1 cellular context compared by ENCODE assay signal in the genomic region with DNA sequence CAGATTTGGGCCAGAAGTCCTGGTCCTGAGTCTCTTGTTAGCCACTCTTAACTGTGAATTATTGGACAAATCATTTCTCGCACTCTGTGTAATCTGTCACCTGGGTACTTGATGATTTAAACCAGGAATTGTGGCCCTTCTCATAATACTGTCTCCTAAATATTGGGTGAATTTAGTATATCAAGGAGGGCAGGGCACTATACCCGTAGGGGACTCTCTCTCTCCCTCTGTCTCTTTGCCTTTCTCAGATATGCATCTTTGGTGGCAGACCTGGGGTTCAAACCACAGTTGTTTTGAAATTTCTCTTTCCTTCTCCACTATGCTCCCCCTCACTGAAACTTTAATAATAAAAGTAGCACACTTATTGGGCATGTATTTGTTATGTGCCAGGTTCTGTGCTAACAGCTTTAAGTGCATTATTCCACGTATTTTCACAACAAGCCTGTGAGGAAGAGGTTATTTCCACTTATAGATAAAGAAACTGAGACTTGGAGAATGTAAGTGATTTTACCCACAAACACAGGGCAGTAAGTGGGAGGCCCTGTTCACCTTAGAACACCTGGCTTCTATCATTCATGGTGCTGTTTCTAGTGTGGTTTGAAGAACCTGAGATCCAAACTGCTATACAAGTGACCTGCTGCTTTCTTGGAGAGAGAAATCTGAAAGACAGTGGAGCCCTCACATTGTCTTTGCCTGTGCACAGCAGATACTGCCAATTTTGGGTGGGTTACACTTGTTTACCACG.
TF ChIP-seq lines count a peak whose summit lies in the region.

No MANE protein-coding gene starts in this region.

TF ChIP-seq in WTC11, 78 proteins besides CTCF, POLR2A, EP300 and RAD21 (continued from another document):
- no peak for TF ChIP-seq USF2 (CRISPR knock-in tag; IDR thresholded peaks at IDR 0.05)
- no peak for TF ChIP-seq NR1H2 (CRISPR knock-in tag; IDR thresholded peaks at IDR 0.05)
- TF ChIP-seq, protein P1, sequence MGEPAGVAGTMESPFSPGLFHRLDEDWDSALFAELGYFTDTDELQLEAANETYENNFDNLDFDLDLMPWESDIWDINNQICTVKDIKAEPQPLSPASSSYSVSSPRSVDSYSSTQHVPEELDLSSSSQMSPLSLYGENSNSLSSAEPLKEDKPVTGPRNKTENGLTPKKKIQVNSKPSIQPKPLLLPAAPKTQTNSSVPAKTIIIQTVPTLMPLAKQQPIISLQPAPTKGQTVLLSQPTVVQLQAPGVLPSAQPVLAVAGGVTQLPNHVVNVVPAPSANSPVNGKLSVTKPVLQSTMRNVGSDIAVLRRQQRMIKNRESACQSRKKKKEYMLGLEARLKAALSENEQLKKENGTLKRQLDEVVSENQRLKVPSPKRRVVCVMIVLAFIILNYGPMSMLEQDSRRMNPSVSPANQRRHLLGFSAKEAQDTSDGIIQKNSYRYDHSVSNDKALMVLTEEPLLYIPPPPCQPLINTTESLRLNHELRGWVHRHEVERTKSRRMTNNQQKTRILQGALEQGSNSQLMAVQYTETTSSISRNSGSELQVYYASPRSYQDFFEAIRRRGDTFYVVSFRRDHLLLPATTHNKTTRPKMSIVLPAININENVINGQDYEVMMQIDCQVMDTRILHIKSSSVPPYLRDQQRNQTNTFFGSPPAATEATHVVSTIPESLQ (CRISPR knock-in tag; IDR thresholded peaks at IDR 0.05): no peak
- no peak for TF ChIP-seq ZNF138 (CRISPR knock-in tag; conservative IDR thresholded peaks at IDR 0.05)
